Comparison of ENCODE assay signal across 1 cellular context in genomic region chr11:96063053-96063452, GRCh38.
TF ChIP-seq lines count a peak whose summit lies in the region.

No MANE protein-coding gene starts in this region.

TF ChIP-seq in IMR-90, 13 proteins besides CTCF, POLR2A, EP300 and RAD21:
- TF ChIP-seq MXI1 (IDR thresholded peaks at IDR 0.05; ENCODE audit: borderline replicate concordance, low read depth, low read length) (no peak), BHLHE40 (IDR thresholded peaks at IDR 0.05; ENCODE audit: low read depth, low read length) (no peak), MAZ (IDR thresholded peaks at IDR 0.05; ENCODE audit: borderline replicate concordance, low read depth, low read length) (no peak)
